Comparison of ENCODE assay signal across 8 cellular contexts in the genomic region with DNA sequence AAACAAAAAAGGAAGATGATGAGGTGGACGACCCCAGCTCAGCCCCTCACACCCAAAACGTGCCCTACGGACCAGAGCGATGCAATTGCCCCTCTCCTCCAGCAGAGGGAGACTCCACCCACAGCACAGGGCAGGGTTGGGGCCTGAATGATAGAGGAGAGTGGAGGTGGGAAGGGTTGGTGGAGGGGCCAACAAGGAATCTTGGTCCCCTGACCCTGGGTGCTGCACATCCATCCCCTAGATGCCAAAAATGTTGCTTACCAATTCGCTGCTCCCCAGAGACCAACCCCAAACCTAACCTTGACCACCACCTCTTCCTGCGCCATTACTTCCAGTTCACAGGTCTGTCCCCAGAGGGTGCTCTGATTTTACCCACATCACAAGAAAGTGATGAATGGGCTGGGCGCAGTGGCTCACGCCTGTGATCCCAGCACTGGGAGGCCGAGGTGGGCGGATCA. TPM values are rescaled to one million over a fixed set of nuclear protein-coding genes. Genes with fewer than 3 reads are reported as not detected.
DNase-seq lines count a peak whose midpoint lies in the region; ATAC-seq and TF ChIP-seq lines count a peak whose summit lies in the region.

No MANE protein-coding gene starts in this region.

- no peaks in the 10 kb centered on the region for H3K27me3 ChIP-seq in SU-DHL-6 (ENCODE audit: low read length)

- DNase-seq in Calu3 (peak; percentile 26), HFFc6 (no peak), iPS-NIHi11 (ENCODE audit: low spot score) (peak; percentile 88)
- peak; percentile 27 for DNase-seq in activated naive CD8-positive, alpha-beta T cell treated with anti-CD3 and anti-CD28 coated beads, Interleukin-2, amount 50 U/mL, for 16 hours (ENCODE audit: low read depth, low spot score)
- DNase-seq in stimulated activated CD4-positive, alpha-beta T cell treated with anti-CD3 and anti-CD28 coated beads, TNF-alpha, amount 100 ng/mL, for 48 hours (ENCODE audit: low read depth in 3 of 3) = peak; percentile 33 to 53 (median 45)

- CTCF ChIA-PET in Calu3 (lab: Charles Lee) = interaction anchor here (0.5 to 0.6 kb wide), 2 partner anchors 27 to 158 kb away, joined by 3 read pairs; no protein-coding TSS in a partner anchor

- no peaks in the 10 kb centered on the region for H4K20me1 ChIP-seq in SU-DHL-6 (ENCODE audit: low read depth, low read length)

- no peak overlapping the region for H3K27ac ChIP-seq in SU-DHL-6 (ENCODE audit: low read depth, low read length)

- H2AFZ ChIP-seq in SU-DHL-6 (ENCODE audit: low read depth, low read length, severe bottlenecking) = no peak overlapping the region

- peak; percentile 77 for TF ChIP-seq CTCF in Calu3 (IDR thresholded peaks at IDR 0.05; ENCODE audit: unreplicated experiment)
- TF ChIP-seq CTCF in HFFc6 (IDR thresholded peaks at IDR 0.05) = peak; percentile 94
- peak; percentile 95 for TF ChIP-seq CTCF in SU-DHL-6 (IDR thresholded peaks at IDR 0.05; ENCODE audit: insufficient read depth, low read length, poor library complexity, severe bottlenecking)

- H3K4me3 Mint-ChIP-seq in Calu3 (ENCODE audit: low read depth, unreplicated experiment) = no peak overlapping the region
- H3K4me3 Mint-ChIP-seq in HFFc6 = no peak overlapping the region

- H3K9ac ChIP-seq in SU-DHL-6 (ENCODE audit: low read length) = no peak overlapping the region

- no peaks in the 10 kb centered on the region; the same call in 1 of the 2 replicates for H3F3A ChIP-seq in SU-DHL-6 (ENCODE audit: insufficient read depth)

- intact Hi-C loops in Calu3 (cut with micrococcal nuclease; ENCODE audit: unreplicated experiment) = no loop called here

- no peak overlapping the region for H3K4me3 ChIP-seq in SU-DHL-6 (ENCODE audit: insufficient read depth, low read length, poor library complexity, severe bottlenecking)

- H3K4me1 Mint-ChIP-seq in Calu3 (ENCODE audit: low read depth, unreplicated experiment) (no peaks in the 10 kb centered on the region), HFFc6 (ENCODE audit: low read depth) (peaks cover 6% of the 10 kb centered on the region; the same call in 1 of the 2 replicates)

- no peak overlapping the region for H3K4me2 ChIP-seq in SU-DHL-6 (ENCODE audit: low read depth, low read length, poor library complexity, severe bottlenecking)

- H3K79me2 ChIP-seq in SU-DHL-6 (ENCODE audit: insufficient read depth, low read length) = no peaks in the 10 kb centered on the region

- ATAC-seq in HG03097 (IDR thresholded peaks at IDR 0.05; ENCODE audit: low FRiP score, unreplicated experiment) = no peak
- no peak for ATAC-seq in GM21360 (IDR thresholded peaks at IDR 0.05; ENCODE audit: unreplicated experiment)

- H3K9me3 Mint-ChIP-seq in Calu3 (ENCODE audit: low read depth, unreplicated experiment) (no peaks in the 10 kb centered on the region), HFFc6 (no peaks in the 10 kb centered on the region)

- H3K9me2 ChIP-seq in SU-DHL-6 (replicated peaks; ENCODE audit: insufficient read depth, low read length) = no peaks in the 10 kb centered on the region

- no peaks in the 10 kb centered on the region for H3K36me3 ChIP-seq in SU-DHL-6 (ENCODE audit: low read length)

- H3K36me3 Mint-ChIP-seq in Calu3 (ENCODE audit: insufficient read depth, unreplicated experiment) (peaks cover 3% of the 10 kb centered on the region), HFFc6 (ENCODE audit: low read depth) (no peaks in the 10 kb centered on the region)

- H3K27ac Mint-ChIP-seq in Calu3 (ENCODE audit: unreplicated experiment) (no peak overlapping the region), HFFc6 (no peak overlapping the region)

- no peaks in the 10 kb centered on the region for H3K9me3 ChIP-seq in SU-DHL-6 (ENCODE audit: insufficient read depth, low read length)

- BruUV-seq in Calu3 (replicated peaks; lab: Mats Ljungman, UMichigan) = no TSS peak

- H3K27me3 Mint-ChIP-seq in Calu3 (ENCODE audit: unreplicated experiment) (no peaks in the 10 kb centered on the region), HFFc6 (ENCODE audit: insufficient read depth) (peaks cover 9% of the 10 kb centered on the region; the same call in 1 of the 2 replicates)

RNA-seq across cellular contexts. Expression of gene P2RX5, which starts 12.9 kb away (rescaled TPM):
- 11.1 and 11.6 TPM in 2 replicates for total RNA-seq in Calu3 (2022)
- total RNA-seq in HFFc6 (2021; fragmentation: NEBNext Ultra II Directional; extraction: Animal tissue kit (Norgen Biotek cat#: 25700)) = 10 to 100 TPM in 2 of 6 experiments, 1 to 10 TPM in 4; 5.2 to 16.1 (median 7.0) TPM

RNA-seq across cellular contexts. Expression of gene EMC6, which starts 14.5 kb away (rescaled TPM):
- total RNA-seq in Calu3 (2022) = 38.2 and 42.9 TPM in 2 replicates
- total RNA-seq in HFFc6 (2021; fragmentation: NEBNext Ultra II Directional; extraction: Animal tissue kit (Norgen Biotek cat#: 25700)) = 10 to 100 TPM; 57.6 to 66.8 (median 64.1) TPM

RNA-seq across cellular contexts. Expression of gene TAX1BP3, which starts 14.7 kb away (rescaled TPM):
- 63.9 and 66.1 TPM in 2 replicates for total RNA-seq in Calu3 (2022)
- 100 to 1,000 TPM; 289 to 336 (median 313) TPM for total RNA-seq in HFFc6 (2021; fragmentation: NEBNext Ultra II Directional; extraction: Animal tissue kit (Norgen Biotek cat#: 25700))

RNA-seq across cellular contexts. Expression of gene HASPIN, which starts 40.6 kb away (rescaled TPM):
- 11.8 and 13.4 TPM in 2 replicates for total RNA-seq in Calu3 (2022)
- 1 to 10 TPM; 3.5 to 8.0 (median 7.0) TPM for total RNA-seq in HFFc6 (2021; fragmentation: NEBNext Ultra II Directional; extraction: Animal tissue kit (Norgen Biotek cat#: 25700))

RNA-seq across cellular contexts. Expression of gene CTNS, which starts 46.5 kb away (rescaled TPM):
- 5.1 TPM in 2 replicates for total RNA-seq in Calu3 (2022)
- total RNA-seq in HFFc6 (2021; fragmentation: NEBNext Ultra II Directional; extraction: Animal tissue kit (Norgen Biotek cat#: 25700)) = 10 to 100 TPM in 1 of 6 experiments, 1 to 10 TPM in 5; 8.8 to 10.2 (median 9.0) TPM
